ENCODE assay signal across 10 cellular contexts in the genomic region with DNA sequence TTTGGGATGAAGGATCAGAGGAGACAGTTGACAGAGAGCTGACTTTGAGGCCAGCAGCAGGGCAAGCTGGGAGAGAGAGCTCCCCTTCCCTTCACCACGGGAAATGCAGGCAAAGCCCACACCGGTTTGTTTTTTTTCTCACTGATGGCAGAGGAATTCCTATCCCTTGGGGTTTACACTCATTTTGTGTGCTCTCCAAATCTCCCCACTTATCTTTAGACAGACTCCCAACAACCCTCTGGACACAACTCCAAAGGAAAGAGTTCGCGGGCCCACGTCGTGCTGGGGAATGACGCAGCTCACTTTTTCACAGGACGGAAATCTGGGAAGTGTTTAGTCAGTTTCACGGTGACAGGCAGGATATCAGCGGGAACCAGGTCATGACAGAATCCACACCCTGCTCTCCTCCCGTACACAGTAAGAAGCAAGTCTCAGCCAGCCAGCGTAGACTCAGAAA.
A peak's percentile ranks its signal among the peaks of the same experiment; 100 is the strongest.
DNase-seq lines count a peak whose midpoint lies in the region; ATAC-seq and TF ChIP-seq lines count a peak whose summit lies in the region.
"Had no signal": no experiment of that assay in that cellular context is flagged by ENCODE, and none has a peak within 500 bp of the region (broad histone marks: within the 10 kb centered on the region; RNA-seq: fewer than 3 reads in every experiment).

No MANE protein-coding gene starts in this region.

- peaks cover 37% of the 10 kb centered on the region for H3K4me1 Mint-ChIP-seq in nephron

- CTCF ChIA-PET in AG04449 (lab: Yijun Ruan, JAX), result interaction anchor here (0.7 to 8.2 kb wide), 17 partner anchors 10 to 308 kb away, joined by 3 to 296 read pairs (median 4); a partner anchor contains a TSS

- H3K4me1 ChIP-seq in esophagus (ENCODE audit: control insufficient read depth in 2 of 2, insufficient read depth in 2 of 2, low read length in 1 of 2), result no peaks in the 10 kb centered on the region

- WGBS in esophagus, 2 donors, result 2% methylated on average over 12 of the region's 12 CpGs

- H3K36me3 ChIP-seq in esophagus (ENCODE audit: control insufficient read depth in 2 of 2, insufficient read depth in 2 of 2, low read length in 1 of 2), result no peaks in the 10 kb centered on the region

- DNase-seq in AG04449 (ENCODE audit: low read depth, low spot score) (no peak), NCI-H460 (ENCODE audit: extremely low read depth, low read depth) (peak; percentile 43), NCI-H524 treated with DMSO at 0.1 percent for 48 hours (lab: John Stamatoyannopoulos, UW) (no peak), NCI-H2029 treated with DMSO at 0.1 percent for 48 hours (lab: John Stamatoyannopoulos, UW) (no peak)
- no peak for DNase-seq in stimulated activated CD4-positive, alpha-beta T cell treated with anti-CD3 and anti-CD28 coated beads, Interleukin-4, amount 100 ng/mL, for 4 hours

- ATAC-seq in HG03354 (IDR thresholded peaks at IDR 0.05; ENCODE audit: poor library complexity, severe bottlenecking, unreplicated experiment), result no peak

- no peaks in the 10 kb centered on the region for H3K9me3 ChIP-seq in esophagus (ENCODE audit: control insufficient read depth in 2 of 2, insufficient read depth in 1 of 2, low read depth in 1 of 2, low read length in 1 of 2)

- TF ChIP-seq CTCF in AG04449 (IDR thresholded peaks at IDR 0.05; ENCODE audit: insufficient read depth, low read length, missing control alignments) (peak; percentile 59), nephron (IDR thresholded peaks at IDR 0.05; ENCODE audit: unreplicated experiment in 3 of 3) (peak; percentile 64 to 65 (median 64))

- H3K27me3 Mint-ChIP-seq in nephron (ENCODE audit: low read depth), result peaks cover 1% of the 10 kb centered on the region

- peak overlapping the region; percentile 81 to 90 (median 89) for H3K27ac Mint-ChIP-seq in nephron

- H3K9me3 Mint-ChIP-seq in nephron, result no peaks in the 10 kb centered on the region
- H3K9me3 Mint-ChIP-seq: central memory CD8-positive, alpha-beta T cell had no signal

- POLR2A ChIA-PET in AG04449 (lab: Yijun Ruan, JAX), result interaction anchor here (0.6 kb wide), 1 partner anchor 182 kb away, joined by 3 read pairs; no protein-coding TSS in a partner anchor

- peak overlapping the region; percentile 43 for H3K4me3 ChIP-seq in AG04449 (ENCODE audit: low read depth, low read length)
- H3K4me3 ChIP-seq in esophagus (ENCODE audit: low read depth in 1 of 2, low read length in 2 of 2), result peak overlapping the region; percentile 4 to 16

- peak overlapping the region in 1 of 2 donors; percentile 22 for H3K27ac ChIP-seq in esophagus (ENCODE audit: low read depth in 2 of 2, low read length in 1 of 2)
- H3K27ac ChIP-seq: KMS-11 had no signal

- peak overlapping the region; percentile 58 to 71 (median 67) for H3K4me3 Mint-ChIP-seq in nephron
- H3K4me3 Mint-ChIP-seq: central memory CD8-positive, alpha-beta T cell had no signal

- no peaks in the 10 kb centered on the region for H3K27me3 ChIP-seq in esophagus (ENCODE audit: control insufficient read depth in 1 of 2, insufficient read depth in 2 of 2, low read length in 2 of 2)

- no peaks in the 10 kb centered on the region for H3K36me3 Mint-ChIP-seq in nephron (ENCODE audit: low read depth)
